Comparison of ENCODE assay signal across 7 cellular contexts in the genomic region with DNA sequence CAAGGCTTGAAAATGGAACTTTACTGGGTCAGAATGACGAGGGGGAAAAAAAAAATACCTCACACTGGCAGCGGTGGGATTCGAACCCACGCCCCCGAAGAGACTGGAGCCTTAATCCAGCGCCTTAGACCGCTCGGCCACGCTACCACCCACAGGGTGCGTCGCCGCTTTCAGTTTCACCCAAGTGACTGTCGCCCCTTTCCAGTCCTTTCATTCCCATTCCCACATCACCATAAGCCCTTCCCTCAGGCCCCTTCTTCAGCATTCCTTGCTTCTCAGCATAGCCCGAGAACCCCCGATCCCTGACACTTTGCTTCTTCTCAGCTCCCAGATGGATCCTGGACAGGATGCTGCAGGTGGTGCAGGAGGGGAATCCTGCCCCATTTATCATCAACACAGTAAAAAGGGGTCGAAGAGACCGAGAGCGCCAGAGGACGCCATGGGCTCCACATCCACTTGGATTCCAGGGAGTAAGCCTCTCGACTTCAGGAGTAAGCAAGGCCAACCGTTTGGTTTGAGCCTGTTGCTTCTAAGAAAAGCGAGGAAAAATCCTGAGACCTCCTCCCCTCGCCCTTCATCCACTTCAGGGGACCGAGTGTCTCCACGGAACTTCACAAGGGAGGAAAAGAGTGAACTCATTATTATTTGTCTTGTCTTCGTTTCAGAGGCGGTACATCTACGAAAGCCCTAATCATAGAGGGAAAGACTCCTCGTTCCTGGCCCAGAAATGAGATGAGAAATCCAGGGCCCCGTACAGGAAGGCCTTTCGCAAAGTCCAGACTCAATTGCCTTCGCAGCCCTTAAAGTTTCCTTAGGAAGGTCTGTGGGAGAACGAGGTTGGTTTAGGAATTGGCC. TPM values are rescaled to one million over a fixed set of nuclear protein-coding genes. Genes with fewer than 3 reads are reported as not detected.
DNase-seq lines count a peak whose midpoint lies in the region; ATAC-seq and TF ChIP-seq lines count a peak whose summit lies in the region.

No MANE protein-coding gene starts in this region.

- H3K9me3 Mint-ChIP-seq in WTC11: no peaks in the 10 kb centered on the region
- no peaks in the 10 kb centered on the region for H3K9me3 Mint-ChIP-seq in chondrocyte (ENCODE audit: low read depth)

- H3K36me3 Mint-ChIP-seq in WTC11 (no peaks in the 10 kb centered on the region), chondrocyte (ENCODE audit: low read depth) (no peaks in the 10 kb centered on the region)

- peak; percentile 44 for DNase-seq in GM13976 (ENCODE audit: low spot score)
- DNase-seq in NCI-H2029 treated with DMSO at 0.1 percent for 48 hours (lab: John Stamatoyannopoulos, UW): peak; percentile 60
- peak; percentile 92 for DNase-seq in WTC11 (ENCODE audit: low spot score)
- DNase-seq in chondrocyte (ENCODE audit: low spot score): no peak
- DNase-seq in kidney glomerular epithelial cell (lab: John Stamatoyannopoulos, UW): peak; percentile 76
- peak; percentile 32 to 59 for DNase-seq in stimulated activated CD4-positive, alpha-beta T cell treated with anti-CD3 and anti-CD28 coated beads, Interleukin-15, amount 100 ng/mL, for 1 hour (ENCODE audit: low read depth in 1 of 2, low spot score in 1 of 2)
- DNase-seq in effector CD4-positive, alpha-beta T cell: no peak

- in situ Hi-C loops in GM13976 (cut with MboI; ENCODE audit: low sequenced_read_pairs, unreplicated experiment): no loop called here

- POLR2A ChIA-PET in WTC11 (lab: Charles Lee): no interaction called here

- H3K4me1 Mint-ChIP-seq in WTC11: peaks cover 41% of the 10 kb centered on the region
- peaks cover 41% of the 10 kb centered on the region for H3K4me1 Mint-ChIP-seq in chondrocyte (ENCODE audit: low read depth)

- peak; percentile 34 for ATAC-seq in WTC11

- H3K27me3 Mint-ChIP-seq in WTC11 (ENCODE audit: low read depth) (peaks cover 9% of the 10 kb centered on the region), chondrocyte (ENCODE audit: low read depth) (no peaks in the 10 kb centered on the region)

- no peak for TF ChIP-seq CTCF in GM13976 (IDR thresholded peaks at IDR 0.05; ENCODE audit: borderline replicate concordance, control extremely low read depth, extremely low read depth, insufficient read depth, missing control alignments)
- no peak for TF ChIP-seq CTCF in WTC11 (IDR thresholded peaks at IDR 0.05)
- no peak for TF ChIP-seq CTCF in chondrocyte (IDR thresholded peaks at IDR 0.05)

- H3K4me3 Mint-ChIP-seq in WTC11 (peak overlapping the region; percentile 95), chondrocyte (ENCODE audit: unreplicated experiment) (peak overlapping the region; percentile 79)

- H3K27ac Mint-ChIP-seq in WTC11 (peak overlapping the region; percentile 31), chondrocyte (ENCODE audit: unreplicated experiment) (peak overlapping the region; percentile 92)

- CTCF ChIA-PET in WTC11 (lab: Charles Lee): no interaction called here

TF ChIP-seq in WTC11, 78 proteins besides CTCF, POLR2A, EP300 and RAD21 (continues in another document):
- TF ChIP-seq GTF2I (CRISPR knock-in tag; conservative IDR thresholded peaks at IDR 0.05) (0 out of 2 replicates have a peak, but pooled peaks have one; percentile 80), NR2C2 (CRISPR knock-in tag; IDR thresholded peaks at IDR 0.05) (no peak), GABPB1 (CRISPR knock-in tag; IDR thresholded peaks at IDR 0.05) (no peak; the same call in 1 of the 2 replicates), SMAD3 (CRISPR knock-in tag; IDR thresholded peaks at IDR 0.05; ENCODE audit: borderline replicate concordance) (0 out of 2 replicates have a peak, but pooled peaks have one; percentile 14), NFE2L1 (CRISPR knock-in tag; IDR thresholded peaks at IDR 0.05) (no peak), SP1 (CRISPR knock-in tag; conservative IDR thresholded peaks at IDR 0.05) (0 out of 2 replicates have a peak, but pooled peaks have one; percentile 25), NR1H2 (CRISPR knock-in tag; IDR thresholded peaks at IDR 0.05) (no peak), MYBL2 (CRISPR knock-in tag; IDR thresholded peaks at IDR 0.05) (no peak), PRRX2 (CRISPR knock-in tag; IDR thresholded peaks at IDR 0.05) (no peak), TCF7 (CRISPR knock-in tag; IDR thresholded peaks at IDR 0.05; ENCODE audit: low read depth) (no peak), JAZF1 (CRISPR knock-in tag; IDR thresholded peaks at IDR 0.05) (no peak)
- TF ChIP-seq, protein P1, sequence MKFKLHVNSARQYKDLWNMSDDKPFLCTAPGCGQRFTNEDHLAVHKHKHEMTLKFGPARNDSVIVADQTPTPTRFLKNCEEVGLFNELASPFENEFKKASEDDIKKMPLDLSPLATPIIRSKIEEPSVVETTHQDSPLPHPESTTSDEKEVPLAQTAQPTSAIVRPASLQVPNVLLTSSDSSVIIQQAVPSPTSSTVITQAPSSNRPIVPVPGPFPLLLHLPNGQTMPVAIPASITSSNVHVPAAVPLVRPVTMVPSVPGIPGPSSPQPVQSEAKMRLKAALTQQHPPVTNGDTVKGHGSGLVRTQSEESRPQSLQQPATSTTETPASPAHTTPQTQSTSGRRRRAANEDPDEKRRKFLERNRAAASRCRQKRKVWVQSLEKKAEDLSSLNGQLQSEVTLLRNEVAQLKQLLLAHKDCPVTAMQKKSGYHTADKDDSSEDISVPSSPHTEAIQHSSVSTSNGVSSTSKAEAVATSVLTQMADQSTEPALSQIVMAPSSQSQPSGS (CRISPR knock-in tag; IDR thresholded peaks at IDR 0.05; ENCODE audit: borderline replicate concordance, low read depth): no peak
- TF ChIP-seq, protein P2, sequence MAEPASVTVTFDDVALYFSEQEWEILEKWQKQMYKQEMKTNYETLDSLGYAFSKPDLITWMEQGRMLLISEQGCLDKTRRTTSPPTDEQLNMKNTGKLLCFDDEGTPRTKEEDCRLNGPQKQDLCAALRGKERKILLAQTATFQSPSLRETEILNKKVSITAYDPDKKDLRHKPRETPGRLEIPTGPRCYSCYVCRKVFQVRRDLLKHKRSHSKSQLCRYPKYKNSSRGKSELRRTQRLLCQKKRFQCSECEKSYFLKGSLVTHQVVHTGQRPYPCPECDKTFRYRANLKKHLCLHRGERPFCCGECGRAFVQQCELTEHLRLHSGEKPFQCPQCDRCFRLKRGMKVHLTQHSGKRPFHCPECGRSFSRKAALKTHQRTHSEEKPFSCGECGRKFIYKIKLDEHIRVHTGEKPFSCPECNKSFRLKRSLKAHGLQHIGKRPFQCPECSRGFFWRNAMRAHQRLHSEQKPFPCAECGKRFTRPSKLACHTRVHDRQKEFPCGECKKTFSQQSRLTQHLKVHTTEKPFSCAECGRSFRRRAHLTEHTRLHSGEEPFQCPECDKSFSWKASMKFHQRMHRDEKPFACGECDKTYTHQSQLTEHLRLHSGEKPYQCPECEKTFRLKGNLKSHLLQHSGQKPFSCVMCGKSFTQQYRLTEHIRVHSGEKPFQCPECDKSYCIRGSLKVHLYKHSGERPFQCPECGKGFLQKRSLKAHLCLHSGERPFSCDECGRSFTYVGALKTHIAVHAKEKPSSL (CRISPR knock-in tag; conservative IDR thresholded peaks at IDR 0.05): no peak
- TF ChIP-seq, protein P3, sequence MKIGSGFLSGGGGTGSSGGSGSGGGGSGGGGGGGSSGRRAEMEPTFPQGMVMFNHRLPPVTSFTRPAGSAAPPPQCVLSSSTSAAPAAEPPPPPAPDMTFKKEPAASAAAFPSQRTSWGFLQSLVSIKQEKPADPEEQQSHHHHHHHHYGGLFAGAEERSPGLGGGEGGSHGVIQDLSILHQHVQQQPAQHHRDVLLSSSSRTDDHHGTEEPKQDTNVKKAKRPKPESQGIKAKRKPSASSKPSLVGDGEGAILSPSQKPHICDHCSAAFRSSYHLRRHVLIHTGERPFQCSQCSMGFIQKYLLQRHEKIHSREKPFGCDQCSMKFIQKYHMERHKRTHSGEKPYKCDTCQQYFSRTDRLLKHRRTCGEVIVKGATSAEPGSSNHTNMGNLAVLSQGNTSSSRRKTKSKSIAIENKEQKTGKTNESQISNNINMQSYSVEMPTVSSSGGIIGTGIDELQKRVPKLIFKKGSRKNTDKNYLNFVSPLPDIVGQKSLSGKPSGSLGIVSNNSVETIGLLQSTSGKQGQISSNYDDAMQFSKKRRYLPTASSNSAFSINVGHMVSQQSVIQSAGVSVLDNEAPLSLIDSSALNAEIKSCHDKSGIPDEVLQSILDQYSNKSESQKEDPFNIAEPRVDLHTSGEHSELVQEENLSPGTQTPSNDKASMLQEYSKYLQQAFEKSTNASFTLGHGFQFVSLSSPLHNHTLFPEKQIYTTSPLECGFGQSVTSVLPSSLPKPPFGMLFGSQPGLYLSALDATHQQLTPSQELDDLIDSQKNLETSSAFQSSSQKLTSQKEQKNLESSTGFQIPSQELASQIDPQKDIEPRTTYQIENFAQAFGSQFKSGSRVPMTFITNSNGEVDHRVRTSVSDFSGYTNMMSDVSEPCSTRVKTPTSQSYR (CRISPR knock-in tag; IDR thresholded peaks at IDR 0.05): no peak
- TF ChIP-seq, protein P4, sequence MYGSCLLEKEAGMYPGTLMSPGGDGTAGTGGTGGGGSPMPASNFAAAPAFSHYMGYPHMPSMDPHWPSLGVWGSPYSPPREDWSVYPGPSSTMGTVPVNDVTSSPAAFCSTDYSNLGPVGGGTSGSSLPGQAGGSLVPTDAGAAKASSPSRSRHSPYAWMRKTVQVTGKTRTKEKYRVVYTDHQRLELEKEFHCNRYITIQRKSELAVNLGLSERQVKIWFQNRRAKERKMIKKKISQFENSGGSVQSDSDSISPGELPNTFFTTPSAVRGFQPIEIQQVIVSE (CRISPR knock-in tag; IDR thresholded peaks at IDR 0.05; ENCODE audit: borderline replicate concordance): no peak
- TF ChIP-seq, protein P5, sequence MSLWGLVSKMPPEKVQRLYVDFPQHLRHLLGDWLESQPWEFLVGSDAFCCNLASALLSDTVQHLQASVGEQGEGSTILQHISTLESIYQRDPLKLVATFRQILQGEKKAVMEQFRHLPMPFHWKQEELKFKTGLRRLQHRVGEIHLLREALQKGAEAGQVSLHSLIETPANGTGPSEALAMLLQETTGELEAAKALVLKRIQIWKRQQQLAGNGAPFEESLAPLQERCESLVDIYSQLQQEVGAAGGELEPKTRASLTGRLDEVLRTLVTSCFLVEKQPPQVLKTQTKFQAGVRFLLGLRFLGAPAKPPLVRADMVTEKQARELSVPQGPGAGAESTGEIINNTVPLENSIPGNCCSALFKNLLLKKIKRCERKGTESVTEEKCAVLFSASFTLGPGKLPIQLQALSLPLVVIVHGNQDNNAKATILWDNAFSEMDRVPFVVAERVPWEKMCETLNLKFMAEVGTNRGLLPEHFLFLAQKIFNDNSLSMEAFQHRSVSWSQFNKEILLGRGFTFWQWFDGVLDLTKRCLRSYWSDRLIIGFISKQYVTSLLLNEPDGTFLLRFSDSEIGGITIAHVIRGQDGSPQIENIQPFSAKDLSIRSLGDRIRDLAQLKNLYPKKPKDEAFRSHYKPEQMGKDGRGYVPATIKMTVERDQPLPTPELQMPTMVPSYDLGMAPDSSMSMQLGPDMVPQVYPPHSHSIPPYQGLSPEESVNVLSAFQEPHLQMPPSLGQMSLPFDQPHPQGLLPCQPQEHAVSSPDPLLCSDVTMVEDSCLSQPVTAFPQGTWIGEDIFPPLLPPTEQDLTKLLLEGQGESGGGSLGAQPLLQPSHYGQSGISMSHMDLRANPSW (CRISPR knock-in tag; conservative IDR thresholded peaks at IDR 0.05; ENCODE audit: low read depth): no peak

RNA-seq across cellular contexts. Expression of a gene that starts 20.0 kb away (rescaled TPM):
- 65.8 to 79.8 TPM (median 68.3 TPM) in 3 replicates for total RNA-seq in WTC11 (2021)
- total RNA-seq in chondrocyte: 49.6 to 61.8 TPM (median 53.5 TPM) in 3 replicates

Comparison
In these comparisons a context has a peak if more than half of its experiments do, and no peak if none do; other contexts are left out.
1. DNase-seq: peak in GM13976 (single experiment), NCI-H2029 treated with DMSO at 0.1 percent for 48 hours (single experiment), WTC11 (single experiment), kidney glomerular epithelial cell (single experiment) and stimulated activated CD4-positive, alpha-beta T cell treated with anti-CD3 and anti-CD28 coated beads, Interleukin-15, amount 100 ng/mL, for 1 hour (2 of 2); none in chondrocyte (single experiment) and effector CD4-positive, alpha-beta T cell (single experiment).